1 cellular context compared by ENCODE assay signal in the genomic region with DNA sequence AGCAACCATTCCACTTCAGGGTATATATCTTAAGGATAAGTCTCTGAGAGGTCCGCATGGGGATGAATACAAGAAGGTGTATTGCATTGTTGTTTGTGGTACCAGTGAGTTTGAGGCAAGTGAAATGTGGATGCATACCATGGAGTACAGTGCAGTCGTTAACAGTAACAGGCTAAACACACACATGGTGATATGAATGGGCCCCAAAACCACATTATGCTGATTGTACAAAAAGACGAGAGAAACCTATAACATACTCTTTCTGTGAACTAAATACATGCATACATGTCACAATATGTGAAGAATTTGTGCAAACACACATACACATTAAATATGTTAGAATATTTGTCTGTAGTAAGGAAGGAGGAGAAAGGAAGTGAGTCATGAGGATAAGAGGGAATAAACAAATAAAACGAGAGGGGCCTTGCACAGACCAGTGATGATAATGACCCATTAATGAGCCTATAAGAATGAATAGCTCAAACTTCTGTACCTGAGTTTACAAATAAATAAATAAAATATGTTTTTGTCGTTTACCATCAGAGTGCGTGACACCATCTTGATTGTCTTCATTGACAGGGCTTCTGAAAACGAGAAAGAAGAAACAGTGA.
TF ChIP-seq lines count a peak whose summit lies in the region.

No MANE protein-coding gene starts in this region.

TF ChIP-seq in IMR-90, 13 proteins besides CTCF, POLR2A, EP300 and RAD21 (continued from another document):
- TF ChIP-seq RFX5 (IDR thresholded peaks at IDR 0.05; ENCODE audit: low read depth, low read length): no peak
TF ChIP-seq in IMR-90: peak in this region for 1.
